In the genomic region with DNA sequence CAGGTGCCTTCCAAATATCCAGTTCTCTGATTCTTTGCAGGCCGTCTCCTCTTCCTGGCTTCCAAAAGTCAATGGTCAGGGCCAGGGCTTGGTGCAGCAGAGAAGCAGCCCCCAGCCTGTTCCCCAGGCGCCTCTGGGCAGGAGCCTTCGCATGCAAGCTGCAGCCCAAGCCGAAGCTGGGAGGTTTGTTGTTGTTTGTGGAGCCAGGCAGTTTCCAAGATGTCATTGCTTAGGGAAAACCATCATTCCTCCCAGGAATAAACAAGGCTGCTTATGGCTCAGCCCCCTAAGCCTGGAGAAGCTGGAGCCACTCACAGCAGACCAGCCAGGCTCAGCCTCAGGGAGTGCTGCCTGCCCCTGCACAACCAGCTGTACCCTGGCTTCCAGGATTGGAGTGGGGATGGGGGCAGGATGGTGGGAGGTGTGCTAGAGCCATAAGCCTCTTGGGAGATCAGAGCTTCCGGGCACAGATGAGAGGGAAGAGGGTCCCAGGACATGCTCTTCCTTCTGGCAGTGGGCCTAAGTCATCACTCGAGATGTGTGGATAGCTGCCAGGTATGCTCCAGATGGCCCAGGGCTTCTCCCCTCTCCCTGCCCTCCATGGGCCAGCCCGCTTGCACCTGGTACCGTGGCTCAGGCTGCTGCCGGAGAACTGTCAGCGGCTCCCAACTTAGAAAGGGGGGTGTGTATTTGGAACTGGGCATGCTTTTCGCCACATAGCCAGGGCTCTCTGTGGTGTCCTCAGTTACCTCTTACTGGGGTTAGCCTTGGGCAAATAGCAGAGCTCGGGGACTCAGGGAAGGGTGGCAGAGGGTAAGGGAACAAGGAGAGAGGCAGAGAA, we compare ENCODE assay signal across 1 cellular context.
TF ChIP-seq lines count a peak whose summit lies in the region.

No MANE protein-coding gene starts in this region.

TF ChIP-seq in GM23338, 12 proteins besides CTCF, POLR2A, EP300 and RAD21 (continued from another document):
- TF ChIP-seq, protein P1, sequence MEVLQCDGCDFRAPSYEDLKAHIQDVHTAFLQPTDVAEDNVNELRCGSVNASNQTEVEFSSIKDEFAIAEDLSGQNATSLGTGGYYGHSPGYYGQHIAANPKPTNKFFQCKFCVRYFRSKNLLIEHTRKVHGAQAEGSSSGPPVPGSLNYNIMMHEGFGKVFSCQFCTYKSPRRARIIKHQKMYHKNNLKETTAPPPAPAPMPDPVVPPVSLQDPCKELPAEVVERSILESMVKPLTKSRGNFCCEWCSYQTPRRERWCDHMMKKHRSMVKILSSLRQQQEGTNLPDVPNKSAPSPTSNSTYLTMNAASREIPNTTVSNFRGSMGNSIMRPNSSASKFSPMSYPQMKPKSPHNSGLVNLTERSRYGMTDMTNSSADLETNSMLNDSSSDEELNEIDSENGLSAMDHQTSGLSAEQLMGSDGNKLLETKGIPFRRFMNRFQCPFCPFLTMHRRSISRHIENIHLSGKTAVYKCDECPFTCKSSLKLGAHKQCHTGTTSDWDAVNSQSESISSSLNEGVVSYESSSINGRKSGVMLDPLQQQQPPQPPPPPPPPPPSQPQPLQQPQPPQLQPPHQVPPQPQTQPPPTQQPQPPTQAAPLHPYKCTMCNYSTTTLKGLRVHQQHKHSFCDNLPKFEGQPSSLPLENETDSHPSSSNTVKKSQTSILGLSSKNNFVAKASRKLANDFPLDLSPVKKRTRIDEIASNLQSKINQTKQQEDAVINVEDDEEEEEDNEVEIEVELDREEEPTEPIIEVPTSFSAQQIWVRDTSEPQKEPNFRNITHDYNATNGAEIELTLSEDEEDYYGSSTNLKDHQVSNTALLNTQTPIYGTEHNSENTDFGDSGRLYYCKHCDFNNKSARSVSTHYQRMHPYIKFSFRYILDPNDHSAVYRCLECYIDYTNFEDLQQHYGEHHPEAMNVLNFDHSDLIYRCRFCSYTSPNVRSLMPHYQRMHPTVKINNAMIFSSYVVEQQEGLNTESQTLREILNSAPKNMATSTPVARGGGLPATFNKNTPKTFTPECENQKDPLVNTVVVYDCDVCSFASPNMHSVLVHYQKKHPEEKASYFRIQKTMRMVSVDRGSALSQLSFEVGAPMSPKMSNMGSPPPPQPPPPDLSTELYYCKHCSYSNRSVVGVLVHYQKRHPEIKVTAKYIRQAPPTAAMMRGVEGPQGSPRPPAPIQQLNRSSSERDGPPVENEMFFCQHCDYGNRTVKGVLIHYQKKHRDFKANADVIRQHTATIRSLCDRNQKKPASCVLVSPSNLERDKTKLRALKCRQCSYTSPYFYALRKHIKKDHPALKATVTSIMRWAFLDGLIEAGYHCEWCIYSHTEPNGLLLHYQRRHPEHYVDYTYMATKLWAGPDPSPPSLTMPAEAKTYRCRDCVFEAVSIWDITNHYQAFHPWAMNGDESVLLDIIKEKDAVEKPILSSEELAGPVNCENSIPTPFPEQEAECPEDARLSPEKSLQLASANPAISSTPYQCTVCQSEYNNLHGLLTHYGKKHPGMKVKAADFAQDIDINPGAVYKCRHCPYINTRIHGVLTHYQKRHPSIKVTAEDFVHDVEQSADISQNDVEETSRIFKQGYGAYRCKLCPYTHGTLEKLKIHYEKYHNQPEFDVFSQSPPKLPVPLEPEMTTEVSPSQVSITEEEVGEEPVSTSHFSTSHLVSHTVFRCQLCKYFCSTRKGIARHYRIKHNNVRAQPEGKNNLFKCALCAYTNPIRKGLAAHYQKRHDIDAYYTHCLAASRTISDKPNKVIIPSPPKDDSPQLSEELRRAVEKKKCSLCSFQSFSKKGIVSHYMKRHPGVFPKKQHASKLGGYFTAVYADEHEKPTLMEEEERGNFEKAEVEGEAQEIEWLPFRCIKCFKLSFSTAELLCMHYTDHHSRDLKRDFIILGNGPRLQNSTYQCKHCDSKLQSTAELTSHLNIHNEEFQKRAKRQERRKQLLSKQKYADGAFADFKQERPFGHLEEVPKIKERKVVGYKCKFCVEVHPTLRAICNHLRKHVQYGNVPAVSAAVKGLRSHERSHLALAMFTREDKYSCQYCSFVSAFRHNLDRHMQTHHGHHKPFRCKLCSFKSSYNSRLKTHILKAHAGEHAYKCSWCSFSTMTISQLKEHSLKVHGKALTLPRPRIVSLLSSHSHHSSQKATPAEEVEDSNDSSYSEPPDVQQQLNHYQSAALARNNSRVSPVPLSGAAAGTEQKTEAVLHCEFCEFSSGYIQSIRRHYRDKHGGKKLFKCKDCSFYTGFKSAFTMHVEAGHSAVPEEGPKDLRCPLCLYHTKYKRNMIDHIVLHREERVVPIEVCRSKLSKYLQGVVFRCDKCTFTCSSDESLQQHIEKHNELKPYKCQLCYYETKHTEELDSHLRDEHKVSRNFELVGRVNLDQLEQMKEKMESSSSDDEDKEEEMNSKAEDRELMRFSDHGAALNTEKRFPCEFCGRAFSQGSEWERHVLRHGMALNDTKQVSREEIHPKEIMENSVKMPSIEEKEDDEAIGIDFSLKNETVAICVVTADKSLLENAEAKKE (CRISPR knock-in tag; IDR thresholded peaks at IDR 0.05) = no peak
- TF ChIP-seq NANOG (IDR thresholded peaks at IDR 0.05; ENCODE audit: borderline replicate concordance) (no peak), POLR2AphosphoS5 (IDR thresholded peaks at IDR 0.05; ENCODE audit: low read depth) (no peak), JUNB (IDR thresholded peaks at IDR 0.05; ENCODE audit: unreplicated experiment) (no peak), STAT1 (IDR thresholded peaks at IDR 0.05; ENCODE audit: unreplicated experiment) (no peak)
- TF ChIP-seq, protein P2, sequence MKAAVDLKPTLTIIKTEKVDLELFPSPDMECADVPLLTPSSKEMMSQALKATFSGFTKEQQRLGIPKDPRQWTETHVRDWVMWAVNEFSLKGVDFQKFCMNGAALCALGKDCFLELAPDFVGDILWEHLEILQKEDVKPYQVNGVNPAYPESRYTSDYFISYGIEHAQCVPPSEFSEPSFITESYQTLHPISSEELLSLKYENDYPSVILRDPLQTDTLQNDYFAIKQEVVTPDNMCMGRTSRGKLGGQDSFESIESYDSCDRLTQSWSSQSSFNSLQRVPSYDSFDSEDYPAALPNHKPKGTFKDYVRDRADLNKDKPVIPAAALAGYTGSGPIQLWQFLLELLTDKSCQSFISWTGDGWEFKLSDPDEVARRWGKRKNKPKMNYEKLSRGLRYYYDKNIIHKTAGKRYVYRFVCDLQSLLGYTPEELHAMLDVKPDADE (IDR thresholded peaks at IDR 0.05) = no peak
